Comparison of ENCODE assay signal across 10 cellular contexts in the genomic region with DNA sequence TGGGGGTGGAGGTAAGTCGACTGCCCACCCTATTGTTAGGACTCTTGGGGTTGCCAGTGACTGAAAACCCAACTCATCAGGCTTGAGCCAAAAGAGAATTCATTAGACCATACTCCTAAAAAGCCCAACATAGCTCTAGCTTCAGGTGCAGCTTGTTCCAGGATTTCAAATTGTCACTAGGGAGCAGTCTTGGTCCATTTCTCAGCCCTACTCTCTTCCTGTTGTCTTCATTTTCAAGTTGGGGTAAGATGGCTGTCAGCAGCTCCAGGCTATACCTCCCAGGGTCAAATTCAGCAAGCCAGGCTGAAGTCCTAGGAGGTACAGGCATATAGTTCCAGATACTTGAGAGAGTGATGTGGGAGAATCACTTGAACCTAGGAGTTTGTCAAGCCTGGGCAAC. TPM values are rescaled to one million over a fixed set of nuclear protein-coding genes. Genes with fewer than 3 reads are reported as not detected.
A peak's percentile ranks its signal among the peaks of the same experiment; 100 is the strongest.
DNase-seq lines count a peak whose midpoint lies in the region; ATAC-seq and TF ChIP-seq lines count a peak whose summit lies in the region.
"Had no signal": no experiment of that assay in that cellular context is flagged by ENCODE, and none has a peak within 500 bp of the region (broad histone marks: within the 10 kb centered on the region; RNA-seq: fewer than 3 reads in every experiment).

No MANE protein-coding gene starts in this region.

- TF ChIP-seq CTCF in PC-3 (conservative IDR thresholded peaks at IDR 0.05; ENCODE audit: low read depth, low read length) (peak; percentile 83), esophagus muscularis mucosa (IDR thresholded peaks at IDR 0.05) (peak; percentile 18 to 34 (median 23)), smooth muscle cell (IDR thresholded peaks at IDR 0.05; ENCODE audit: borderline replicate concordance, insufficient read depth, poor library complexity, severe bottlenecking) (peak; percentile 32), glutamatergic neuron (IDR thresholded peaks at IDR 0.05; ENCODE audit: partially characterized antibody, unreplicated experiment) (no peak)

- DNase-seq in NCI-H82 (lab: John Stamatoyannopoulos, UW) (peak; percentile 3), NCI-H82 treated with DMSO at 0.1 percent for 48 hours (lab: John Stamatoyannopoulos, UW; ENCODE audit: unreplicated experiment) (no peak), PC-3 (peak; percentile 82), esophagus muscularis mucosa (ENCODE audit: extremely low spot score) (no peak), smooth muscle cell (lab: John Stamatoyannopoulos, UW; ENCODE audit: unreplicated experiment) (no peak), SK-N-DZ (ENCODE audit: low spot score) (no peak), glutamatergic neuron (no peak)
- no peak for DNase-seq in stimulated activated naive CD8-positive, alpha-beta T cell treated with anti-CD3 and anti-CD28 coated beads, Interleukin-15, Interleukin-2, amounts not matched to agents 100 U/mL and 50 U/mL, for 24 hours
- DNase-seq: activated CD8-positive, alpha-beta memory T cell treated with anti-CD3 and anti-CD28 coated beads for 24 hours; effector memory CD8-positive, alpha-beta T cell had no signal

- H4K20me1 ChIP-seq in PC-3 (ENCODE audit: low read length) (no peaks in the 10 kb centered on the region), smooth muscle cell (ENCODE audit: low read depth) (no peaks in the 10 kb centered on the region)

- H3K4me2 ChIP-seq in PC-3 (ENCODE audit: low read length) (no peak overlapping the region), smooth muscle cell (no peak overlapping the region)

- H3K9me3 ChIP-seq in PC-3 (ENCODE audit: low read length), result no peaks in the 10 kb centered on the region
- no peaks in the 10 kb centered on the region for H3K9me3 ChIP-seq in esophagus muscularis mucosa
- H3K9me3 ChIP-seq in smooth muscle cell (replicated peaks; ENCODE audit: low read depth), result no peaks in the 10 kb centered on the region

- H3K4me3 ChIP-seq in PC-3 (ENCODE audit: low read length), result no peak overlapping the region
- H3K4me3 ChIP-seq in esophagus muscularis mucosa, result no peak overlapping the region
- no peak overlapping the region for H3K4me3 ChIP-seq in smooth muscle cell

- intact Hi-C loops in PC-3 (cut with micrococcal nuclease) (loop anchor here (1.0 to 5.0 kb wide), 2 partner anchors 128 to 171 kb away; no protein-coding TSS in a partner anchor), esophagus muscularis mucosa (cut with DNase I) (no loop called here)

- no peak for TF ChIP-seq EP300 in esophagus muscularis mucosa (IDR thresholded peaks at IDR 0.05)

- POLR2A ChIA-PET in PC-3 (lab: Charles Lee; ENCODE audit: unreplicated experiment), result interaction anchor here (1.0 kb wide), 1 partner anchor 21 kb away, joined by 3 read pairs; no protein-coding TSS in a partner anchor

- no TSS peak for BruUV-seq in PC-3 (replicated peaks; lab: Mats Ljungman, UMichigan)

- no peak for TF ChIP-seq POLR2A in esophagus muscularis mucosa (IDR thresholded peaks at IDR 0.05; ENCODE audit: low read depth)

- CTCF ChIA-PET in PC-3 (lab: Charles Lee), result interaction anchor here (0.6 to 2.6 kb wide), 15 partner anchors 13 to 360 kb away, joined by 3 to 36 read pairs (median 4); a partner anchor contains a TSS

- ATAC-seq in PC-3, result peak; percentile 92
- ATAC-seq in stimulated activated naive CD8-positive, alpha-beta T cell treated with anti-CD3 and anti-CD28 coated beads, Interleukin-15, Interleukin-2, amounts not matched to agents 100 U/mL and 50 U/mL, for 24 hours, result no peak
- ATAC-seq: effector memory CD8-positive, alpha-beta T cell had no signal

- H2AFZ ChIP-seq in PC-3 (ENCODE audit: low read length), result peak overlapping the region; percentile 36
- no peak overlapping the region for H2AFZ ChIP-seq in smooth muscle cell (ENCODE audit: low read depth)

- no peaks in the 10 kb centered on the region for H3K9me2 ChIP-seq in PC-3 (replicated peaks; ENCODE audit: low read length)

- H3K79me2 ChIP-seq in PC-3 (ENCODE audit: low read length) (no peaks in the 10 kb centered on the region), smooth muscle cell (ENCODE audit: low read depth) (no peaks in the 10 kb centered on the region)

- H3K36me3 Mint-ChIP-seq in glutamatergic neuron (ENCODE audit: unreplicated experiment), result peaks cover 2% of the 10 kb centered on the region

- no peak overlapping the region for H3K27ac Mint-ChIP-seq in glutamatergic neuron (ENCODE audit: unreplicated experiment)
- H3K27ac Mint-ChIP-seq: effector memory CD8-positive, alpha-beta T cell had no signal

- no peak overlapping the region for H3K27ac ChIP-seq in PC-3 (ENCODE audit: low read length)
- H3K27ac ChIP-seq in esophagus muscularis mucosa (replicated peaks in 1 of 4), result no peak overlapping the region
- H3K27ac ChIP-seq in smooth muscle cell (ENCODE audit: low read depth), result no peak overlapping the region

- WGBS in esophagus muscularis mucosa, result 20% methylated on average over 1 of the region's 1 CpG
- WGBS in smooth muscle cell (ENCODE audit: low lambda C conversion rate), result 78% methylated on average over 1 of the region's 1 CpG

- peaks cover 3% of the 10 kb centered on the region for H3K4me1 Mint-ChIP-seq in glutamatergic neuron (ENCODE audit: low read depth, unreplicated experiment)

- H3K27me3 Mint-ChIP-seq in glutamatergic neuron (ENCODE audit: unreplicated experiment), result peaks cover 4% of the 10 kb centered on the region

- H3K27me3 ChIP-seq in PC-3 (ENCODE audit: low read length), result peaks cover 27% of the 10 kb centered on the region
- H3K27me3 ChIP-seq in esophagus muscularis mucosa, result peaks cover 0 to 4% (median 0%) of the 10 kb centered on the region in 4 donors
- H3K27me3 ChIP-seq in smooth muscle cell (ENCODE audit: low read depth), result peaks cover 11% of the 10 kb centered on the region

- no peak overlapping the region for H3K4me3 Mint-ChIP-seq in glutamatergic neuron (ENCODE audit: unreplicated experiment)
- H3K4me3 Mint-ChIP-seq: effector memory CD8-positive, alpha-beta T cell had no signal

- no peaks in the 10 kb centered on the region for H3F3A ChIP-seq in PC-3 (ENCODE audit: low read length, unreplicated experiment)
- H3F3A ChIP-seq in smooth muscle cell (ENCODE audit: low read depth), result no peaks in the 10 kb centered on the region

- peaks cover 5% of the 10 kb centered on the region for H3K9me3 Mint-ChIP-seq in glutamatergic neuron (ENCODE audit: unreplicated experiment)

- H3K9ac ChIP-seq in PC-3 (ENCODE audit: low read length) (no peak overlapping the region), smooth muscle cell (ENCODE audit: low read depth) (no peak overlapping the region)

- H3K4me1 ChIP-seq in PC-3 (ENCODE audit: insufficient read depth, low read length), result no peaks in the 10 kb centered on the region
- peaks cover 0 to 29% (median 13%) of the 10 kb centered on the region in 4 donors for H3K4me1 ChIP-seq in esophagus muscularis mucosa
- no peaks in the 10 kb centered on the region for H3K4me1 ChIP-seq in smooth muscle cell (ENCODE audit: low read depth)

- H3K36me3 ChIP-seq in PC-3 (ENCODE audit: low read depth, low read length), result no peaks in the 10 kb centered on the region
- no peaks in the 10 kb centered on the region for H3K36me3 ChIP-seq in esophagus muscularis mucosa
- no peaks in the 10 kb centered on the region for H3K36me3 ChIP-seq in smooth muscle cell (ENCODE audit: low read depth)

RNA-seq across cellular contexts. Expression of a gene that starts 14.9 kb away (rescaled TPM):
- total RNA-seq in PC-3 (2014; rRNA removed) (201 and 299 TPM in 2 replicates), esophagus muscularis mucosa (1 to 10 TPM; 1.2 to 4.2 (median 2.6) TPM), smooth muscle cell (4.9 and 6.1 TPM in 2 replicates), glutamatergic neuron (ENCODE audit: unreplicated experiment) (8.5 TPM)
- 11.6 and 15.0 TPM in 2 replicates for polyA plus RNA-seq in smooth muscle cell
- polyA plus RNA-seq in SK-N-DZ (2014; cell fraction: cytosol; rRNA removed), result 0.03 TPM in 1 of 2 replicates, not detected in the other
- 0.59 and 3.1 TPM in 2 replicates for polyA plus RNA-seq in SK-N-DZ (2014; cell fraction: nucleus; rRNA removed)

Comparison
In these comparisons a context has a peak if more than half of its experiments do, and no peak if none do; other contexts are left out.
1. DNase-seq: peak in NCI-H82 (single experiment) and PC-3 (single experiment); none in NCI-H82 treated with DMSO at 0.1 percent for 48 hours (single experiment), esophagus muscularis mucosa (single experiment), smooth muscle cell (single experiment), SK-N-DZ (single experiment), stimulated activated naive CD8-positive, alpha-beta T cell treated with anti-CD3 and anti-CD28 coated beads, Interleukin-15, Interleukin-2, amounts not matched to agents 100 U/mL and 50 U/mL, for 24 hours (single experiment) and glutamatergic neuron (single experiment).
2. RNA of a gene that starts 14.9 kb away (total RNA-seq): 201 to 299 TPM in PC-3; 8.5 TPM in glutamatergic neuron (single experiment), 4.9 to 6.1 TPM in smooth muscle cell and 1.2 to 4.2 TPM in esophagus muscularis mucosa; every median in the first group is over 10 times any median in the second.